11 cellular contexts compared by ENCODE assay signal in genomic region chr10:60937784-60938654, GRCh38. TPM values are rescaled to one million over a fixed set of nuclear protein-coding genes. Genes with fewer than 3 reads are reported as not detected.
DNase-seq lines count a peak whose midpoint lies in the region; ATAC-seq and TF ChIP-seq lines count a peak whose summit lies in the region.
"Had no signal": no experiment of that assay in that cellular context is flagged by ENCODE, and none has a peak within 500 bp of the region (broad histone marks: within the 10 kb centered on the region; RNA-seq: fewer than 3 reads in every experiment).

No MANE protein-coding gene starts in this region.

- ATAC-seq in lower lobe of right lung (peak; percentile 86 to 89), HG03442 (IDR thresholded peaks at IDR 0.05; ENCODE audit: unreplicated experiment) (no peak)

- TF ChIP-seq CTCF in epithelial cell of esophagus (IDR thresholded peaks at IDR 0.05; ENCODE audit: insufficient read depth, low read depth, low read length, missing control alignments) (no peak), lower lobe of right lung (IDR thresholded peaks at IDR 0.05) (no peak), testis (IDR thresholded peaks at IDR 0.05) (no peak)

- TF ChIP-seq POLR2A in testis (IDR thresholded peaks at IDR 0.05) = no peak

- WGBS in testis, 2 donors = 50 to 57% methylated on average over 5 of the region's 5 CpGs

- DNase-seq in LHCN-M2 (ENCODE audit: low read depth) (peak; percentile 62), epithelial cell of esophagus (ENCODE audit: low read depth) (peak; percentile 13), lower lobe of right lung (no peak), testis (no peak), NCI-H1417 treated with DMSO at 0.1 percent for 48 hours (lab: John Stamatoyannopoulos, UW) (no peak), 8988T (no peak)
- no peak for DNase-seq in activated CD4-positive, alpha-beta T cell treated with anti-CD3 and anti-CD28 coated beads for 48 hours
- DNase-seq: activated CD4-positive, alpha-beta memory T cell treated with anti-CD3 and anti-CD28 coated beads, Interleukin-2, amount 10 ng/mL, durations not matched to agents 7 days and 5 days; activated naive CD8-positive, alpha-beta T cell treated with anti-CD3 and anti-CD28 coated beads, Interleukin-2, amount 10 ng/mL, durations not matched to agents 7 days and 5 days had no signal

- H3K9me3 ChIP-seq in lower lobe of right lung = no peaks in the 10 kb centered on the region
- no peaks in the 10 kb centered on the region for H3K9me3 ChIP-seq in testis
- H3K9me3 ChIP-seq: tibial nerve had no signal

- H3K36me3 ChIP-seq in lower lobe of right lung (no peaks in the 10 kb centered on the region), testis (ENCODE audit: low read depth, missing control alignments) (no peaks in the 10 kb centered on the region)
- H3K36me3 ChIP-seq: tibial nerve had no signal

- H3K4me3 ChIP-seq in epithelial cell of esophagus (ENCODE audit: low read length) (no peak overlapping the region), lower lobe of right lung (no peak overlapping the region), testis (no peak overlapping the region)
- H3K4me3 ChIP-seq: tibial nerve had no signal

- H3K27ac ChIP-seq in lower lobe of right lung (peak overlapping the region; percentile 54), testis (peak overlapping the region; percentile 6 to 43)

- H3K4me1 ChIP-seq in lower lobe of right lung = peaks cover 22% of the 10 kb centered on the region
- H3K4me1 ChIP-seq in testis = peaks cover 27% of the 10 kb centered on the region

- intact Hi-C loops in lower lobe of right lung (cut with DNase I) = no loop called here
- intact Hi-C loops in testis (cut with DNase I; ENCODE audit: low total_unique reads) = no loop called here

- H3K27me3 ChIP-seq in lower lobe of right lung (ENCODE audit: low read depth) (no peaks in the 10 kb centered on the region), testis (no peaks in the 10 kb centered on the region)
- H3K27me3 ChIP-seq: tibial nerve had no signal

RNA-seq across cellular contexts. Expression of gene RHOBTB1, which starts 6.0 kb away (rescaled TPM):
- total RNA-seq in LHCN-M2 (2014; rRNA removed) (19.1 and 20.0 TPM in 2 replicates), lower lobe of right lung (13.5 TPM), testis (10 to 100 TPM; 44.7 to 47.1 TPM)
- 25.1 TPM for polyA plus RNA-seq in LHCN-M2 (2012)
- 38.1 TPM for polyA plus RNA-seq in testis (ENCODE audit: insufficient read depth, low read depth, low replicate concordance)
- total RNA-seq: activated naive CD8-positive, alpha-beta T cell treated with anti-CD3 and anti-CD28 coated beads, Interleukin-2, amount 10 ng/mL, durations not matched to agents 7 days and 5 days had no signal

Comparison
In these comparisons a context has a peak if more than half of its experiments do, and no peak if none do; other contexts are left out.
1. DNase-seq: peak in LHCN-M2 (single experiment) and epithelial cell of esophagus (single experiment); none in lower lobe of right lung (single experiment), testis (single experiment), NCI-H1417 treated with DMSO at 0.1 percent for 48 hours (single experiment), 8988T (single experiment) and activated CD4-positive, alpha-beta T cell treated with anti-CD3 and anti-CD28 coated beads for 48 hours (single experiment).